Comparison of ENCODE assay signal across 17 cellular contexts in the genomic region with DNA sequence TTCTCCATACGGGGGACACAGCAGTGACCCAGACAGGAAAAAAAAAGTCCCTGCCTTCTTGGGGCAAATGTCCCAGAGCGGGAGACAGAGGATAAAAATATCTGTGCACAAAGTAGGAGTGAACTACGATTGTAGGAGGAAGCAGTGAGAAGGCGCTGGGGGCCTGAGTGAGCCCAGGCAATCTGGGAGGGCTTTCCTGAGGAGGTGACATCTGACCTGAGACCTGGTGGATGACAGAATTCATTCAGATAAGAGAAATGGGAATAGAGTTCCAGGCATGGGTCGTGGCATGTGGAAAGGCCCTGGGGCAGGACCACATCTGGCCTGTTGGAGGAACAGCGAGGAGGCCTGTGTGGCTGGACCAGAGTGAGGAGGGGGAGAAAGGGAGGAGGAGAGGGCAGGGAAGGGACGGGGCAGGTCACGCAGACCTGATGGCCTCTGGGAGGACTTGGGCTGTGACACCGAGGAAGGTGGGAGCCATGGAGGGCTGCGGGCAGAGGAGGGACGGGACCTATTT. TPM values are rescaled to one million over a fixed set of nuclear protein-coding genes. Genes with fewer than 3 reads are reported as not detected.
DNase-seq lines count a peak whose midpoint lies in the region; ATAC-seq, FAIRE-seq and TF ChIP-seq lines count a peak whose summit lies in the region.
"Had no signal": no experiment of that assay in that cellular context is flagged by ENCODE, and none has a peak within 500 bp of the region (broad histone marks: within the 10 kb centered on the region; RNA-seq: fewer than 3 reads in every experiment).

No MANE protein-coding gene starts in this region.

- no peak overlapping the region for H3K4me3 Mint-ChIP-seq in chondrocyte (ENCODE audit: unreplicated experiment)
- H3K4me3 Mint-ChIP-seq: CD4-positive, alpha-beta T cell; H9 had no signal

- H3K36me3 ChIP-seq in HEK293 (ENCODE audit: control insufficient read depth in 2 of 2, insufficient read depth in 1 of 2, low read length in 2 of 2) (no peaks in the 10 kb centered on the region), trophoblast cell (ENCODE audit: control insufficient read depth in 1 of 2, insufficient read depth in 2 of 2, low read length in 2 of 2) (no peaks in the 10 kb centered on the region)

- H3K27me3 Mint-ChIP-seq in chondrocyte (ENCODE audit: low read depth) = peaks cover 24% of the 10 kb centered on the region

- H2BK5ac ChIP-seq in trophoblast cell (ENCODE audit: low read depth, low read length, poor library complexity) = no peak overlapping the region

- H4K91ac ChIP-seq in trophoblast cell (ENCODE audit: low read depth, low read length) = no peak overlapping the region

- TF ChIP-seq EP300 in A549 (IDR thresholded peaks at IDR 0.05) = no peak

- 79% methylated on average over 11 of the region's 11 CpGs for WGBS in A549 (ENCODE audit: missing lambda C conversion rate)
- WGBS in trophoblast cell (ENCODE audit: extremely low coverage, insufficient coverage, insufficient read length) = no CpG with 5 or more reads among the region's 11 CpGs

- DNase-seq in A549 (ENCODE audit: low read depth in 1 of 2, low spot score in 1 of 2) = no peak
- no peak for DNase-seq in chondrocyte (ENCODE audit: low spot score)
- peak; percentile 38 to 41 for DNase-seq in trophoblast cell
- no peak for DNase-seq in NCI-H1105 (lab: John Stamatoyannopoulos, UW)
- DNase-seq: AML-193; CD4-positive, alpha-beta T cell; DMS53; DND-41; EL; H9 had no signal

- ATAC-seq in A549 (no peak), HG02840 (IDR thresholded peaks at IDR 0.05; ENCODE audit: low FRiP score, unreplicated experiment) (no peak), GM19395 (IDR thresholded peaks at IDR 0.05; ENCODE audit: unreplicated experiment) (no peak)
- ATAC-seq: GM12878 had no signal

- H3K9me3 Mint-ChIP-seq in chondrocyte (ENCODE audit: low read depth) = no peaks in the 10 kb centered on the region
- H3K9me3 Mint-ChIP-seq: CD4-positive, alpha-beta T cell; H9 had no signal

- H3K4me3 ChIP-seq in A549 (no peak overlapping the region), HEK293 (ENCODE audit: low read depth, low read length) (no peak overlapping the region), trophoblast cell (ENCODE audit: low read depth, low read length) (no peak overlapping the region)
- H3K4me3 ChIP-seq: GM12878 had no signal

- no peaks in the 10 kb centered on the region for H3K27me3 ChIP-seq in trophoblast cell (ENCODE audit: insufficient read depth, low read length)

- no peak overlapping the region for H2AFZ ChIP-seq in trophoblast cell (ENCODE audit: insufficient read depth, low read length, poor library complexity)

- H4K8ac ChIP-seq in trophoblast cell (ENCODE audit: low read depth, low read length) = no peak overlapping the region

- H3K27ac Mint-ChIP-seq in chondrocyte (ENCODE audit: unreplicated experiment) = peak overlapping the region; percentile 45
- H3K27ac Mint-ChIP-seq: CD4-positive, alpha-beta T cell; H9 had no signal

- H3K4me1 ChIP-seq in A549 (no peaks in the 10 kb centered on the region), HEK293 (ENCODE audit: control insufficient read depth, insufficient read depth, low read length) (no peaks in the 10 kb centered on the region), trophoblast cell (ENCODE audit: control insufficient read depth in 1 of 2, insufficient read depth in 2 of 2, low read length in 2 of 2) (no peaks in the 10 kb centered on the region)

- no peak for TF ChIP-seq POLR2A in A549 (IDR thresholded peaks at IDR 0.05; ENCODE audit: low read length)

- no peak for FAIRE-seq in A549 (lab: Jason Lieb, UNC)
- FAIRE-seq: A204.1, GM12878, H1 had no signal

- H3K79me2 ChIP-seq in trophoblast cell (ENCODE audit: control insufficient read depth, insufficient read depth, low read length, poor library complexity) = no peaks in the 10 kb centered on the region

- no peaks in the 10 kb centered on the region for H3K36me3 Mint-ChIP-seq in chondrocyte (ENCODE audit: low read depth)

- H3K4me2 ChIP-seq in A549 (no peak overlapping the region), trophoblast cell (ENCODE audit: low read length) (no peak overlapping the region)

- H2BK12ac ChIP-seq in trophoblast cell (ENCODE audit: low read length) = no peak overlapping the region

- no peaks in the 10 kb centered on the region for H3K4me1 Mint-ChIP-seq in chondrocyte (ENCODE audit: low read depth)

- H2AK5ac ChIP-seq in trophoblast cell (ENCODE audit: low read length) = no peak overlapping the region

- H3K18ac ChIP-seq in trophoblast cell (ENCODE audit: low read length) = no peak overlapping the region

- H3K9ac ChIP-seq in trophoblast cell (ENCODE audit: low read length) = no peak overlapping the region

- H3K9me3 ChIP-seq in A549 (no peaks in the 10 kb centered on the region), HEK293 (ENCODE audit: control insufficient read depth, insufficient read depth, low read depth, low read length) (no peaks in the 10 kb centered on the region), trophoblast cell (ENCODE audit: insufficient read depth, low read depth, low read length) (no peaks in the 10 kb centered on the region)

- H3K4ac ChIP-seq in trophoblast cell (ENCODE audit: low read depth, low read length) = no peak overlapping the region

- no peak overlapping the region for H3K14ac ChIP-seq in trophoblast cell (ENCODE audit: low read length)

- H2BK120ac ChIP-seq in trophoblast cell (ENCODE audit: insufficient read depth, low read length, poor library complexity) = no peak overlapping the region

- no peak for TF ChIP-seq CTCF in A549 (IDR thresholded peaks at IDR 0.05)
- no peak for TF ChIP-seq CTCF in HEK293 (tag by site-specific recombination; IDR thresholded peaks at IDR 0.05)
- TF ChIP-seq CTCF in chondrocyte (IDR thresholded peaks at IDR 0.05) = no peak

- no peak overlapping the region for H4K12ac ChIP-seq in trophoblast cell (ENCODE audit: low read depth, low read length)

- no peak for TF ChIP-seq RAD21 in A549 (conservative IDR thresholded peaks at IDR 0.05 in 1 of 2, IDR thresholded peaks at IDR 0.05 in 1 of 2)

- no peaks in the 10 kb centered on the region for H3K79me1 ChIP-seq in trophoblast cell (ENCODE audit: low read length)

- H3K27ac ChIP-seq in A549 (no peak overlapping the region), HEK293 (ENCODE audit: extremely low read depth, low read depth, low read length) (no peak overlapping the region), trophoblast cell (ENCODE audit: low read depth, low read length) (no peak overlapping the region)
- H3K27ac ChIP-seq: C4-2B had no signal

- H3K23ac ChIP-seq in trophoblast cell (ENCODE audit: low read length) = no peak overlapping the region

- CTCF ChIA-PET in A549 (lab: Yijun Ruan, JAX) = interaction anchor here (0.6 to 3.6 kb wide), 6 partner anchors 9 to 169 kb away, joined by 3 to 18 read pairs (median 4); no protein-coding TSS in a partner anchor
- CTCF ChIA-PET in HEK293 (lab: Yijun Ruan, JAX) = interaction anchor here (0.8 to 1.7 kb wide), 3 partner anchors 10 to 169 kb away, joined by 4 to 6 read pairs (median 4); no protein-coding TSS in a partner anchor

- POLR2A ChIA-PET in A549 (lab: Yijun Ruan, JAX) = no interaction called here
- POLR2A ChIA-PET in HEK293 (lab: Yijun Ruan, JAX) = no interaction called here

TF ChIP-seq in A549, 52 proteins besides CTCF, POLR2A, EP300 and RAD21 (continues in another document):
- TF ChIP-seq ZFP36 (IDR thresholded peaks at IDR 0.05; ENCODE audit: borderline replicate concordance, partially characterized antibody) = peak; percentile 93
- TF ChIP-seq BHLHE40 (IDR thresholded peaks at IDR 0.05; ENCODE audit: low read depth, low read length) = no peak

TF ChIP-seq in HEK293, 187 proteins besides CTCF, POLR2A, EP300 and RAD21:
- TF ChIP-seq ZFP69B (tag by site-specific recombination; IDR thresholded peaks at IDR 0.05) (no peak), ZNF16 (tag by site-specific recombination; IDR thresholded peaks at IDR 0.05; ENCODE audit: low read depth) (peak; percentile 77), ZNF623 (tag by site-specific recombination; IDR thresholded peaks at IDR 0.05) (peak; percentile 93)

RNA-seq across cellular contexts. Expression of a gene that starts 50.2 kb away (rescaled TPM):
- polyA plus RNA-seq in A549 (2011; rRNA removed) (2.6 and 4.7 TPM in 2 replicates), A549 (2017; fragmentation: RNase III; extraction: RNeasy Plus Mini Kit Qiagen cat#74134 plus additional on column Dnase treatment) (34.6 to 36.4 TPM (median 34.9 TPM) in 3 replicates)
- polyA plus RNA-seq in A549 (2012; cell fraction: cytosol; rRNA removed) = 8.9 and 14.2 TPM in 2 replicates
- polyA plus RNA-seq in A549 (2012; cell fraction: nucleus; rRNA removed) = 20.1 and 22.9 TPM in 2 replicates
- polyA minus RNA-seq in A549 (2011; rRNA and poly(A)+ RNA removed) = 10.5 and 14.6 TPM in 2 replicates
- total RNA-seq in chondrocyte = 81.5 to 85.5 TPM (median 83.4 TPM) in 3 replicates
- polyA plus RNA-seq in trophoblast cell (2013) = 5.4 and 6.1 TPM in 2 replicates

Comparison
In these comparisons a context has a peak if more than half of its experiments do, and no peak if none do; other contexts are left out.
1. DNase-seq: peak in trophoblast cell (2 of 2); none in A549 (0 of 2), chondrocyte (single experiment) and NCI-H1105 (single experiment).